8 cellular contexts compared by ENCODE assay signal in the genomic region with DNA sequence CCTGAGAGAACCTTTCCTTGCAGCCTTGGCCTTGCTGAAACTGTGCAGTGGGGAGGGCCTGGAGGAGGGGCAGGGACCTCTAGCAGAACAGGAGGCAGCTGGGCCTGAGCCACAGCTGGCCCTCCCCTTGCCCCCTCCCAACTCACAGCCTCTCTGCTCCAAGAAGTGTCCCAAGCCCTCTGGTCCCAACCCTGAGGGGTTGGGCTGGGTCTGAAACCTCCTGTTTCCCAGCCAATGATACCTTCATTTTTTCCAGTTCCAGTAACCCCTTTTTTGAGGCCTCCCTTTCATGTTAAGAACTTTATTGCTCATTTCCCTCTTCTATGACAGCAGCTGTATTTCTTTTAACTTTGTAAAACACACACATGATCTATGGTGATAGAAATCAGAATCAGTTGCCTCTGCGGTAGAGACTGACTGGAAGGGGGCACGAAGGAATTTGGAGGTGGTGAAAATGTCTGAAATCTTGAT. TPM values are rescaled to one million over a fixed set of nuclear protein-coding genes. Genes with fewer than 3 reads are reported as not detected.
DNase-seq lines count a peak whose midpoint lies in the region; ATAC-seq and TF ChIP-seq lines count a peak whose summit lies in the region.

No MANE protein-coding gene starts in this region.

- peak overlapping the region; percentile 57 to 89 (median 82) for H3K27ac ChIP-seq in BLaER1 treated with 17β-estradiol and CSF1 and Interleukin-3, amounts not matched to agents 10 nM and 100 nM
- no peak overlapping the region for H3K27ac ChIP-seq in KMS-11

- no peak for TF ChIP-seq CTCF in KMS-11 (conservative IDR thresholded peaks at IDR 0.05; ENCODE audit: low read depth, low read length)
- no peak for TF ChIP-seq CTCF in astrocyte of the spinal cord (IDR thresholded peaks at IDR 0.05; ENCODE audit: low read depth, low read length)

- POLR2A ChIA-PET in naive thymus-derived CD8-positive, alpha-beta T cell (lab: Charles Lee), result interaction anchor here (0.9 to 11.9 kb wide), 5 partner anchors 9 to 116 kb away, joined by 3 to 142 read pairs (median 3); partner anchors contain the start of genes ARMC12 and FKBP5

- no peaks in the 10 kb centered on the region for H3K27me3 Mint-ChIP-seq in naive thymus-derived CD8-positive, alpha-beta T cell

- H3K36me3 ChIP-seq in BLaER1 treated with 17β-estradiol and CSF1 and Interleukin-3, amounts not matched to agents 10 nM and 100 nM, result no peaks in the 10 kb centered on the region
- no peaks in the 10 kb centered on the region for H3K36me3 ChIP-seq in KMS-11 (ENCODE audit: insufficient read depth)

- H3K4me2 ChIP-seq in BLaER1 treated with 17β-estradiol and CSF1 and Interleukin-3, amounts not matched to agents 10 nM and 100 nM, result peak overlapping the region; percentile 76 to 100 (median 91)
- peak overlapping the region; percentile 29 for H3K4me2 ChIP-seq in KMS-11

- H3K9me3 ChIP-seq in BLaER1 treated with 17β-estradiol and CSF1 and Interleukin-3, amounts not matched to agents 10 nM and 100 nM (replicated peaks in 1 of 11), result no peaks in the 10 kb centered on the region

- peaks cover 42 to 81% (median 72%) of the 10 kb centered on the region in 4 donors for H3K4me1 Mint-ChIP-seq in naive thymus-derived CD8-positive, alpha-beta T cell

- H3K4me1 ChIP-seq in BLaER1 treated with 17β-estradiol and CSF1 and Interleukin-3, amounts not matched to agents 10 nM and 100 nM, result peaks cover 72 to 85% (median 80%) of the 10 kb centered on the region in 10 experiments
- peaks cover 30% of the 10 kb centered on the region for H3K4me1 ChIP-seq in KMS-11 (ENCODE audit: low read depth, poor library complexity, severe bottlenecking)

- peak; percentile 10 for DNase-seq in astrocyte of the spinal cord (ENCODE audit: low read depth, low spot score)
- peak in 3 of 10 donors; percentile 23 to 44 (median 33) for DNase-seq in naive thymus-derived CD8-positive, alpha-beta T cell
- DNase-seq in NCI-H1694 treated with DMSO at 0.1 percent for 48 hours (lab: John Stamatoyannopoulos, UW), result no peak
- no peak for DNase-seq in amniotic stem cell (lab: John Stamatoyannopoulos, UW)
- DNase-seq in H4 (ENCODE audit: low spot score), result no peak

- H4K20me1 ChIP-seq in BLaER1 treated with 17β-estradiol and CSF1 and Interleukin-3, amounts not matched to agents 10 nM and 100 nM, result no peaks in the 10 kb centered on the region
- no peaks in the 10 kb centered on the region for H4K20me1 ChIP-seq in KMS-11 (ENCODE audit: insufficient read depth)

- H3K9me3 Mint-ChIP-seq in naive thymus-derived CD8-positive, alpha-beta T cell, result no peaks in the 10 kb centered on the region

- H3K9ac ChIP-seq in BLaER1 treated with 17β-estradiol and CSF1 and Interleukin-3, amounts not matched to agents 10 nM and 100 nM, result peak overlapping the region; percentile 55 to 79 (median 73); a peak in 21 of 22 replicates
- no peak overlapping the region for H3K9ac ChIP-seq in KMS-11

- H3K4me3 ChIP-seq in BLaER1 treated with 17β-estradiol and CSF1 and Interleukin-3, amounts not matched to agents 10 nM and 100 nM, result peak overlapping the region in 5 of 10 experiments; percentile 2 to 66 (median 45); a peak in 5 of 20 replicates
- no peak overlapping the region for H3K4me3 ChIP-seq in KMS-11 (IDR thresholded peaks at IDR 0.05; ENCODE audit: insufficient read depth, low read depth, low read length)
- H3K4me3 ChIP-seq in astrocyte of the spinal cord (ENCODE audit: low read depth, low read length), result no peak overlapping the region

- H3K79me2 ChIP-seq in KMS-11 (ENCODE audit: insufficient read depth, low read depth), result no peaks in the 10 kb centered on the region

- ATAC-seq in naive thymus-derived CD8-positive, alpha-beta T cell, result peak; percentile 58 to 64
- no peak for ATAC-seq in HG02798 (IDR thresholded peaks at IDR 0.05; ENCODE audit: poor library complexity, unreplicated experiment)

- H3K27me3 ChIP-seq in BLaER1 treated with 17β-estradiol and CSF1 and Interleukin-3, amounts not matched to agents 10 nM and 100 nM, result no peaks in the 10 kb centered on the region
- no peaks in the 10 kb centered on the region for H3K27me3 ChIP-seq in KMS-11 (ENCODE audit: insufficient read depth, low read depth)

- in situ Hi-C loops in astrocyte of the spinal cord (cut with HindIII; ENCODE audit: low sequenced_read_pairs), result no loop called here

- H3K36me3 Mint-ChIP-seq in naive thymus-derived CD8-positive, alpha-beta T cell, result no peaks in the 10 kb centered on the region

- H3K27ac Mint-ChIP-seq in naive thymus-derived CD8-positive, alpha-beta T cell, result peak overlapping the region; percentile 71 to 96 (median 88)

- H3K4me3 Mint-ChIP-seq in naive thymus-derived CD8-positive, alpha-beta T cell, result peak overlapping the region; percentile 51 to 86 (median 72)

- peak overlapping the region; percentile 25; the same call in 1 of the 2 replicates for H2AFZ ChIP-seq in KMS-11 (ENCODE audit: low read depth)

RNA-seq across cellular contexts. Expression of gene ARMC12, which starts 17.9 kb away (rescaled TPM):
- total RNA-seq in naive thymus-derived CD8-positive, alpha-beta T cell, result 1 to 10 TPM; 1.9 to 2.0 TPM
- polyA plus RNA-seq in naive thymus-derived CD8-positive, alpha-beta T cell, result 1 to 10 TPM in 2 of 3 donors, under 1 TPM in 1; 0.30 to 1.3 (median 1.2) TPM
- total RNA-seq in H4 (2014; rRNA removed; shearing (Covaris generic)), result 0.33 TPM in 1 of 2 replicates, not detected in the other

RNA-seq across cellular contexts. Expression of gene FKBP5, which starts 30.2 kb away (rescaled TPM):
- total RNA-seq in naive thymus-derived CD8-positive, alpha-beta T cell, result 10 to 100 TPM; 75.4 to 79.1 TPM
- polyA plus RNA-seq in naive thymus-derived CD8-positive, alpha-beta T cell, result 100 to 1,000 TPM; 108 to 297 (median 154) TPM
- 2.0 and 3.4 TPM in 2 replicates for total RNA-seq in H4 (2014; rRNA removed; shearing (Covaris generic))

RNA-seq across cellular contexts. Expression of gene CLPSL2, which starts 57.5 kb away (rescaled TPM):
- total RNA-seq in naive thymus-derived CD8-positive, alpha-beta T cell, result not detected
- not detected for polyA plus RNA-seq in naive thymus-derived CD8-positive, alpha-beta T cell
- total RNA-seq in H4 (2014; rRNA removed; shearing (Covaris generic)), result 5.7 TPM in 1 of 2 replicates, not detected in the other

Comparison
In these comparisons a context has a peak if more than half of its experiments do, and no peak if none do; other contexts are left out.
1. RNA of gene FKBP5, which starts 30.2 kb away (total RNA-seq): 75.4 to 79.1 TPM in naive thymus-derived CD8-positive, alpha-beta T cell; 2.0 to 3.4 TPM in H4; every median in the first group is over 10 times any median in the second.